In genomic region chr3:132509506-132509905, GRCh38 we compare ENCODE assay signal across 35 cellular contexts.
"Had no signal": no experiment of that assay in that cellular context is flagged by ENCODE, and none has a peak within 500 bp of the region (broad histone marks: within the 10 kb centered on the region; RNA-seq: fewer than 3 reads in every experiment).

No MANE protein-coding gene starts in this region.

- H3K9me3 ChIP-seq: ascending aorta, breast epithelium, esophagus muscularis mucosa, gastrocnemius medialis, heart left ventricle had no signal

- H3K4me1 Mint-ChIP-seq: activated B cell treated with CpG ODN at 0.5 μM for 24 hours; activated naive CD4-positive, alpha-beta T cell treated with anti-CD3 and anti-CD28 coated beads, Interleukin-2, amount 10 ng/mL, durations not matched to agents 7 days and 5 days; brain had no signal

- H3K27me3 ChIP-seq: ascending aorta, breast epithelium, cardiac muscle cell, esophagus muscularis mucosa, foreskin keratinocyte, gastrocnemius medialis, heart left ventricle had no signal

- H3K4me3 Mint-ChIP-seq: activated B cell treated with CpG ODN at 0.5 μM for 24 hours; activated CD8-positive, alpha-beta T cell treated with anti-CD3 and anti-CD28 coated beads for 36 hours; activated naive CD4-positive, alpha-beta T cell treated with anti-CD3 and anti-CD28 coated beads, Interleukin-2, amount 10 ng/mL, durations not matched to agents 7 days and 5 days; activated naive CD8-positive, alpha-beta T cell treated with anti-CD3 and anti-CD28 coated beads, Interleukin-2, amount 10 ng/mL, durations not matched to agents 7 days and 5 days; activated T-helper 1 cell treated with anti-CD3 and anti-CD28 coated beads, Interleukin-12 subunit alpha, Interleukin-12 subunit beta, Interleukin-2, Interleukin-4 antibody, amounts not matched to agents 30 ng/mL and 10 ng/mL and 1 ng/mL, durations not matched to agents 14 hours and 24 hours and 36 hours; brain; effector memory CD8-positive, alpha-beta T cell; T-helper 17 cell; T-helper 2 cell treated with Interferon-gamma antibody and Interleukin-4, amounts not matched to agents 5 μg/mL and 100 μg/mL, for 36 hours had no signal

- H3K4me1 ChIP-seq: ascending aorta, breast epithelium, esophagus muscularis mucosa, foreskin keratinocyte, gastrocnemius medialis, heart left ventricle had no signal

- H3K9me3 Mint-ChIP-seq: activated B cell treated with CpG ODN at 0.5 μM for 24 hours; activated CD8-positive, alpha-beta T cell treated with anti-CD3 and anti-CD28 coated beads for 36 hours; activated naive CD4-positive, alpha-beta T cell treated with anti-CD3 and anti-CD28 coated beads, Interleukin-2, amount 10 ng/mL, durations not matched to agents 7 days and 5 days; activated naive CD4-positive, alpha-beta T cell treated with anti-CD3 and anti-CD28 coated beads, Interleukin-2, amount 50 U/mL, for 72 hours; activated naive CD8-positive, alpha-beta T cell treated with anti-CD3 and anti-CD28 coated beads, Interleukin-2, amount 10 ng/mL, durations not matched to agents 7 days and 5 days; activated T-helper 1 cell treated with anti-CD3 and anti-CD28 coated beads, Interleukin-12 subunit alpha, Interleukin-12 subunit beta, Interleukin-2, Interleukin-4 antibody, amounts not matched to agents 30 ng/mL and 10 ng/mL and 1 ng/mL, durations not matched to agents 14 hours and 24 hours and 36 hours; activated T-helper 2 cell treated with anti-CD3 and anti-CD28 coated beads, Interferon-gamma antibody, Interleukin-2, Interleukin-4, amounts not matched to agents 10 μg/mL and 5 μg/mL and 100 μg/mL, durations not matched to agents 14 hours and 24 hours and 36 hours; brain; effector memory CD8-positive, alpha-beta T cell; T-helper 2 cell treated with Interferon-gamma antibody and Interleukin-4, amounts not matched to agents 5 μg/mL and 100 μg/mL, for 36 hours had no signal

- ATAC-seq: activated CD4-positive, CD25-positive, alpha-beta regulatory T cell treated with anti-CD3 and anti-CD28 coated beads, Interleukin-2, amount 50 U/mL, for 24 hours; activated CD8-positive, alpha-beta T cell treated with anti-CD3 and anti-CD28 coated beads for 36 hours; activated naive CD4-positive, alpha-beta T cell treated with anti-CD3 and anti-CD28 coated beads, Interleukin-2, amount 50 U/mL, for 72 hours; effector memory CD8-positive, alpha-beta T cell; foreskin keratinocyte; gastrocnemius medialis; heart left ventricle; T-helper 17 cell had no signal

- H3K4me3 ChIP-seq: ascending aorta, breast epithelium, cardiac muscle cell, esophagus muscularis mucosa, gastrocnemius medialis, heart left ventricle had no signal

- H3K27me3 Mint-ChIP-seq: activated B cell treated with CpG ODN at 0.5 μM for 24 hours; activated CD8-positive, alpha-beta T cell treated with anti-CD3 and anti-CD28 coated beads for 36 hours; activated naive CD4-positive, alpha-beta T cell treated with anti-CD3 and anti-CD28 coated beads, Interleukin-2, amount 10 ng/mL, durations not matched to agents 7 days and 5 days; activated naive CD8-positive, alpha-beta T cell treated with anti-CD3 and anti-CD28 coated beads, Interleukin-2, amount 10 ng/mL, durations not matched to agents 7 days and 5 days; brain; effector memory CD8-positive, alpha-beta T cell; T-helper 17 cell had no signal

- H3K27ac Mint-ChIP-seq: activated B cell treated with CpG ODN at 0.5 μM for 24 hours; activated CD8-positive, alpha-beta T cell treated with anti-CD3 and anti-CD28 coated beads for 36 hours; activated naive CD4-positive, alpha-beta T cell treated with anti-CD3 and anti-CD28 coated beads, Interleukin-2, amount 10 ng/mL, durations not matched to agents 7 days and 5 days; activated naive CD8-positive, alpha-beta T cell treated with anti-CD3 and anti-CD28 coated beads, Interleukin-2, amount 10 ng/mL, durations not matched to agents 7 days and 5 days; activated T-helper 1 cell treated with anti-CD3 and anti-CD28 coated beads, Interleukin-12 subunit alpha, Interleukin-12 subunit beta, Interleukin-2, Interleukin-4 antibody, amounts not matched to agents 30 ng/mL and 10 ng/mL and 1 ng/mL, durations not matched to agents 14 hours and 24 hours and 36 hours; activated T-helper 2 cell treated with anti-CD3 and anti-CD28 coated beads, Interferon-gamma antibody, Interleukin-2, Interleukin-4, amounts not matched to agents 10 μg/mL and 5 μg/mL and 100 μg/mL, durations not matched to agents 14 hours and 24 hours and 36 hours; T-helper 17 cell; T-helper 2 cell treated with Interferon-gamma antibody and Interleukin-4, amounts not matched to agents 5 μg/mL and 100 μg/mL, for 36 hours had no signal

- DNase-seq: activated B cell treated with CpG ODN at 0.5 μM for 24 hours; activated CD4-positive, alpha-beta T cell treated with anti-CD3 and anti-CD28 coated beads for 48 hours; activated CD4-positive, alpha-beta T cell treated with anti-CD3 and anti-CD28 coated beads, Interleukin-2, amount 50 U/mL, for 1 hour; activated CD4-positive, alpha-beta T cell treated with anti-CD3 and anti-CD28 coated beads, Interleukin-2, amount 50 U/mL, for 48 hours; activated CD8-positive, alpha-beta memory T cell treated with anti-CD3 and anti-CD28 coated beads for 24 hours; activated CD8-positive, alpha-beta T cell treated with anti-CD3 and anti-CD28 coated beads for 36 hours; activated effector memory CD4-positive, alpha-beta T cell treated with anti-CD3 and anti-CD28 coated beads, Interleukin-2, amount 50 U/mL, for 16 hours; activated naive CD4-positive, alpha-beta T cell treated with anti-CD3 and anti-CD28 coated beads, Interleukin-2, amount 10 ng/mL, durations not matched to agents 7 days and 5 days; activated naive CD8-positive, alpha-beta T cell treated with anti-CD3 and anti-CD28 coated beads, Interleukin-2, amount 10 ng/mL, durations not matched to agents 7 days and 5 days; activated T-cell treated with anti-CD3 and anti-CD28 coated beads, Interleukin-2, amount 50 U/mL, for 1 hour; activated T-cell treated with anti-CD3 and anti-CD28 coated beads, Interleukin-2, amount 50 U/mL, for 48 hours; central memory CD4-positive, alpha-beta T cell; cerebellar nuclear complex; cortex of kidney; dermis blood vessel endothelial cell; effector CD4-positive, alpha-beta T cell; effector memory CD8-positive, alpha-beta T cell; gastrocnemius medialis; glutamatergic neuron; heart left ventricle; T-helper 1 cell; T-helper 17 cell; T1000; WERI-Rb-1 had no signal

- H3K27ac ChIP-seq: ascending aorta, breast epithelium, cardiac muscle cell, esophagus muscularis mucosa, foreskin keratinocyte, gastrocnemius medialis, heart left ventricle, WERI-Rb-1 had no signal
